1 cellular context compared by ENCODE assay signal in genomic region chr4:60034371-60034770, GRCh38.
TF ChIP-seq lines count a peak whose summit lies in the region.

No MANE protein-coding gene starts in this region.

TF ChIP-seq in H1, 55 proteins besides CTCF, POLR2A, EP300 and RAD21 (continued from another document):
- no peak for TF ChIP-seq E2F6 (IDR thresholded peaks at IDR 0.05)
- no peak for TF ChIP-seq JUND (IDR thresholded peaks at IDR 0.05; ENCODE audit: low read length)
- TF ChIP-seq ASH2L (IDR thresholded peaks at IDR 0.05; ENCODE audit: low read length) = no peak
- TF ChIP-seq CBX8 (IDR thresholded peaks at IDR 0.05; ENCODE audit: borderline replicate concordance, low read depth, low read length) = no peak
- no peak for TF ChIP-seq GABPA (IDR thresholded peaks at IDR 0.05; ENCODE audit: borderline replicate concordance, insufficient read depth, low read length)
- TF ChIP-seq TBP (IDR thresholded peaks at IDR 0.05; ENCODE audit: low read depth, low read length) = no peak
